In genomic region chr9:133119461-133120342, GRCh38 we compare ENCODE assay signal across 8 cellular contexts. TPM values are rescaled to one million over a fixed set of nuclear protein-coding genes. Genes with fewer than 3 reads are reported as not detected.
DNase-seq lines count a peak whose midpoint lies in the region; ATAC-seq and TF ChIP-seq lines count a peak whose summit lies in the region.

No MANE protein-coding gene starts in this region.

- H2AFZ ChIP-seq in KMS-11 (ENCODE audit: low read depth), result no peak overlapping the region

- H3K27me3 ChIP-seq in KMS-11 (ENCODE audit: insufficient read depth, low read depth), result no peaks in the 10 kb centered on the region
- H3K27me3 ChIP-seq in mucosa of rectum (ENCODE audit: control insufficient read depth in 2 of 2, insufficient read depth in 2 of 2, low read length in 2 of 2), result no peaks in the 10 kb centered on the region

- H3K79me2 ChIP-seq in KMS-11 (ENCODE audit: insufficient read depth, low read depth), result no peaks in the 10 kb centered on the region

- peak overlapping the region; percentile 39; the same call in 1 of the 2 replicates for H3K4me2 ChIP-seq in KMS-11

- no peak overlapping the region for H3K27ac ChIP-seq in KMS-11
- H3K27ac ChIP-seq in mucosa of rectum (ENCODE audit: low read depth in 2 of 2, low read length in 2 of 2), result peak overlapping the region; percentile 42 to 67

- H3K36me3 ChIP-seq in KMS-11 (ENCODE audit: insufficient read depth) (no peaks in the 10 kb centered on the region), mucosa of rectum (ENCODE audit: control insufficient read depth in 2 of 2, insufficient read depth in 2 of 2, low read length in 2 of 2) (no peaks in the 10 kb centered on the region)

- TF ChIP-seq CTCF in AG09309 (IDR thresholded peaks at IDR 0.05; ENCODE audit: control insufficient read depth, insufficient read depth, low read depth, low read length, missing control alignments) (no peak), KMS-11 (conservative IDR thresholded peaks at IDR 0.05; ENCODE audit: low read depth, low read length) (no peak)

- no peak overlapping the region; the same call in 1 of the 2 replicates for H3K9ac ChIP-seq in KMS-11
- H3K9ac ChIP-seq in mucosa of rectum (ENCODE audit: low read depth in 1 of 2, low read length in 2 of 2), result peak overlapping the region; percentile 32 to 62

- no peaks in the 10 kb centered on the region for H3K9me3 ChIP-seq in mucosa of rectum (ENCODE audit: control insufficient read depth in 2 of 2, low read length in 2 of 2)

- ATAC-seq in GM21423 (IDR thresholded peaks at IDR 0.05; ENCODE audit: unreplicated experiment), result no peak
- ATAC-seq in HG02981 (IDR thresholded peaks at IDR 0.05; ENCODE audit: unreplicated experiment), result no peak
- no peak for ATAC-seq in HG02840 (IDR thresholded peaks at IDR 0.05; ENCODE audit: low FRiP score, unreplicated experiment)

- H3K4me3 ChIP-seq in AG09309 (ENCODE audit: control insufficient read depth, low read depth, low read length) (peak overlapping the region; percentile 71), KMS-11 (IDR thresholded peaks at IDR 0.05; ENCODE audit: insufficient read depth, low read depth, low read length) (no peak overlapping the region), mucosa of rectum (ENCODE audit: low read length in 2 of 2) (peak overlapping the region; percentile 68 to 77)

- H3K4me1 ChIP-seq in KMS-11 (ENCODE audit: low read depth, poor library complexity, severe bottlenecking), result peaks cover 5% of the 10 kb centered on the region
- H3K4me1 ChIP-seq in mucosa of rectum (ENCODE audit: control insufficient read depth in 2 of 2, insufficient read depth in 2 of 2, low read length in 2 of 2), result peaks cover 62% of the 10 kb centered on the region in 2 donors

- no peak for DNase-seq in AG09309 (ENCODE audit: low read depth)
- DNase-seq in cerebellum (ENCODE audit: low spot score), result peak; percentile 46
- no peak for DNase-seq in NOMO-1 treated with dmso at 0.1 percent for 144 hours (lab: John Stamatoyannopoulos, UW; ENCODE audit: unreplicated experiment)

- H4K20me1 ChIP-seq in KMS-11 (ENCODE audit: insufficient read depth), result no peaks in the 10 kb centered on the region

RNA-seq across cellular contexts. Expression of gene RALGDS, which starts 1.3 kb away (rescaled TPM):
- total RNA-seq in cerebellum, result 83.9 TPM

RNA-seq across cellular contexts. Expression of gene GBGT1, which starts 44.0 kb away (rescaled TPM):
- 3.0 TPM for total RNA-seq in cerebellum

RNA-seq across cellular contexts. Expression of gene CEL, which starts 57.9 kb away (rescaled TPM):
- 0.73 TPM for total RNA-seq in cerebellum
